Comparison of ENCODE assay signal across 8 cellular contexts in genomic region chr10:99731296-99732032, GRCh38. TPM values are rescaled to one million over a fixed set of nuclear protein-coding genes. Genes with fewer than 3 reads are reported as not detected.
DNase-seq lines count a peak whose midpoint lies in the region; TF ChIP-seq lines count a peak whose summit lies in the region.

No MANE protein-coding gene starts in this region.

- H3K27me3 ChIP-seq in iPS-15b (ENCODE audit: control insufficient read depth, insufficient read depth, low read length): no peaks in the 10 kb centered on the region

- peak overlapping the region; percentile 92 for H3K27ac ChIP-seq in substantia nigra (ENCODE audit: low read depth, low read length, poor library complexity, severe bottlenecking)

- TSS peak; percentile 86 for BruUV-seq in Calu3 (replicated peaks; lab: Mats Ljungman, UMichigan)

- H3K36me3 ChIP-seq in iPS-15b (ENCODE audit: control insufficient read depth, insufficient read depth, low read length): peaks cover 6% of the 10 kb centered on the region

- H3K4me1 Mint-ChIP-seq in Calu3 (ENCODE audit: low read depth, unreplicated experiment) (peaks cover 16% of the 10 kb centered on the region), HFFc6 (ENCODE audit: low read depth) (peaks cover 43% of the 10 kb centered on the region)
- H3K4me1 Mint-ChIP-seq in activated CD4-positive, alpha-beta memory T cell treated with anti-CD3 and anti-CD28 coated beads for 36 hours (ENCODE audit: low read depth): peaks cover 28% of the 10 kb centered on the region

- no peak for TF ChIP-seq CTCF in Calu3 (IDR thresholded peaks at IDR 0.05; ENCODE audit: unreplicated experiment)
- no peak for TF ChIP-seq CTCF in HFFc6 (IDR thresholded peaks at IDR 0.05)

- H3K4me3 ChIP-seq in iPS-15b (ENCODE audit: low read depth, low read length): peak overlapping the region; percentile 89

- H3K27ac Mint-ChIP-seq in Calu3 (ENCODE audit: unreplicated experiment): peak overlapping the region; percentile 57
- H3K27ac Mint-ChIP-seq in HFFc6: peak overlapping the region; percentile 99
- peak overlapping the region; percentile 100 for H3K27ac Mint-ChIP-seq in activated CD4-positive, alpha-beta memory T cell treated with anti-CD3 and anti-CD28 coated beads for 36 hours

- intact Hi-C loops in Calu3 (cut with micrococcal nuclease; ENCODE audit: unreplicated experiment): loop anchor here (2.0 kb wide), 1 partner anchor 51 kb away; the partner anchor contains the start of gene ABCC2
- intact Hi-C loops in activated CD4-positive, alpha-beta memory T cell treated with anti-CD3 and anti-CD28 coated beads for 36 hours (cut with micrococcal nuclease): loop anchor here (1.0 to 10.0 kb wide), 4 partner anchors 72 to 1597 kb away; partner anchors contain the start of genes ENTPD7, GOT1, R3HCC1L and SLC25A28

- DNase-seq in Calu3 (no peak), HFFc6 (no peak), substantia nigra (lab: John Stamatoyannopoulos, UW) (no peak), ecto neural progenitor cell (ENCODE audit: low spot score) (no peak), COLO668 (lab: John Stamatoyannopoulos, UW; ENCODE audit: unreplicated experiment) (no peak)
- no peak for DNase-seq in activated CD4-positive, alpha-beta memory T cell treated with anti-CD3 and anti-CD28 coated beads for 36 hours
- no peak for DNase-seq in stimulated activated CD4-positive, alpha-beta T cell treated with anti-CD3 and anti-CD28 coated beads, Interleukin-12 subunit alpha, Interleukin-12 subunit beta, amount 100 ng/mL, for 4 hours

- peak overlapping the region; percentile 86 for H3K4me3 Mint-ChIP-seq in Calu3 (ENCODE audit: low read depth, unreplicated experiment)
- peak overlapping the region; percentile 100 for H3K4me3 Mint-ChIP-seq in HFFc6
- peak overlapping the region; percentile 100 for H3K4me3 Mint-ChIP-seq in activated CD4-positive, alpha-beta memory T cell treated with anti-CD3 and anti-CD28 coated beads for 36 hours

- H3K9me3 ChIP-seq in iPS-15b (ENCODE audit: control insufficient read depth, insufficient read depth, low read length): no peaks in the 10 kb centered on the region

- H3K36me3 Mint-ChIP-seq in Calu3 (ENCODE audit: insufficient read depth, unreplicated experiment) (peaks cover 40% of the 10 kb centered on the region), HFFc6 (ENCODE audit: low read depth) (peaks cover 31% of the 10 kb centered on the region)
- peaks cover 35% of the 10 kb centered on the region for H3K36me3 Mint-ChIP-seq in activated CD4-positive, alpha-beta memory T cell treated with anti-CD3 and anti-CD28 coated beads for 36 hours

- H3K9ac ChIP-seq in iPS-15b (ENCODE audit: low read depth, low read length): peak overlapping the region; percentile 88

- no peaks in the 10 kb centered on the region for H3K27me3 Mint-ChIP-seq in Calu3 (ENCODE audit: unreplicated experiment)
- H3K27me3 Mint-ChIP-seq in HFFc6 (ENCODE audit: insufficient read depth): peaks cover 4% of the 10 kb centered on the region
- no peaks in the 10 kb centered on the region for H3K27me3 Mint-ChIP-seq in activated CD4-positive, alpha-beta memory T cell treated with anti-CD3 and anti-CD28 coated beads for 36 hours

- CTCF ChIA-PET in Calu3 (lab: Charles Lee): interaction anchor here (0.6 kb wide), 1 partner anchor 171 kb away, joined by 3 read pairs; no protein-coding TSS in a partner anchor
- CTCF ChIA-PET in activated CD4-positive, alpha-beta memory T cell treated with anti-CD3 and anti-CD28 coated beads for 36 hours (lab: Charles Lee): interaction anchor here (0.6 to 2.7 kb wide), 8 partner anchors 10 to 296 kb away, joined by 3 to 10 read pairs (median 5); partner anchors contain the start of gene DNMBP

- H3K9me3 Mint-ChIP-seq in Calu3 (ENCODE audit: low read depth, unreplicated experiment): no peaks in the 10 kb centered on the region
- no peaks in the 10 kb centered on the region for H3K9me3 Mint-ChIP-seq in HFFc6
- no peaks in the 10 kb centered on the region for H3K9me3 Mint-ChIP-seq in activated CD4-positive, alpha-beta memory T cell treated with anti-CD3 and anti-CD28 coated beads for 36 hours

- H3K4me1 ChIP-seq in iPS-15b (ENCODE audit: control insufficient read depth, insufficient read depth, low read length): peaks cover 4% of the 10 kb centered on the region

- POLR2A ChIA-PET in activated CD4-positive, alpha-beta memory T cell treated with anti-CD3 and anti-CD28 coated beads for 36 hours (lab: Charles Lee): interaction anchor here (0.6 to 3.1 kb wide), 12 partner anchors 10 to 417 kb away, joined by 3 to 20 read pairs (median 4); partner anchors contain the start of genes ENTPD7, GOT1 and SLC25A28

RNA-seq across cellular contexts. Expression of gene COX15, which starts 0.5 kb away (rescaled TPM):
- 35.3 and 41.0 TPM in 2 replicates for total RNA-seq in Calu3 (2022)
- 10 to 100 TPM; 36.7 to 42.1 (median 38.7) TPM for total RNA-seq in HFFc6 (2021; fragmentation: NEBNext Ultra II Directional; extraction: Animal tissue kit (Norgen Biotek cat#: 25700))
- 10 to 100 TPM; 31.3 to 31.5 TPM for total RNA-seq in activated CD4-positive, alpha-beta memory T cell treated with anti-CD3 and anti-CD28 coated beads for 36 hours

RNA-seq across cellular contexts. Expression of gene CUTC, which starts 0.6 kb away (rescaled TPM):
- total RNA-seq in Calu3 (2022): 9.3 and 9.6 TPM in 2 replicates
- 10 to 100 TPM; 11.2 to 15.2 (median 12.4) TPM for total RNA-seq in HFFc6 (2021; fragmentation: NEBNext Ultra II Directional; extraction: Animal tissue kit (Norgen Biotek cat#: 25700))
- 10 to 100 TPM; 26.0 to 26.6 TPM for total RNA-seq in activated CD4-positive, alpha-beta memory T cell treated with anti-CD3 and anti-CD28 coated beads for 36 hours

RNA-seq across cellular contexts. Expression of gene ABCC2, which starts 51.0 kb away (rescaled TPM):
- 1.2 and 1.8 TPM in 2 replicates for total RNA-seq in Calu3 (2022)
- 1 to 10 TPM in 4 of 6 experiments, under 1 TPM in 2; 0.43 to 1.7 (median 1.1) TPM for total RNA-seq in HFFc6 (2021; fragmentation: NEBNext Ultra II Directional; extraction: Animal tissue kit (Norgen Biotek cat#: 25700))
- under 1 TPM; 0.57 to 0.82 TPM for total RNA-seq in activated CD4-positive, alpha-beta memory T cell treated with anti-CD3 and anti-CD28 coated beads for 36 hours
